Comparison of ENCODE assay signal across 7 cellular contexts in genomic region chr9:84799231-84799630, GRCh38.
"Had no signal": no experiment of that assay in that cellular context is flagged by ENCODE, and none has a peak within 500 bp of the region (broad histone marks: within the 10 kb centered on the region; RNA-seq: fewer than 3 reads in every experiment).

No MANE protein-coding gene starts in this region.

- FAIRE-seq: H1, H54, HepG2 had no signal

- ATAC-seq: GM23338, HepG2 had no signal

- DNase-seq: H9, HCEC 1CT, KBM-7 had no signal
